Comparison of ENCODE assay signal across 1 cellular context in the genomic region with DNA sequence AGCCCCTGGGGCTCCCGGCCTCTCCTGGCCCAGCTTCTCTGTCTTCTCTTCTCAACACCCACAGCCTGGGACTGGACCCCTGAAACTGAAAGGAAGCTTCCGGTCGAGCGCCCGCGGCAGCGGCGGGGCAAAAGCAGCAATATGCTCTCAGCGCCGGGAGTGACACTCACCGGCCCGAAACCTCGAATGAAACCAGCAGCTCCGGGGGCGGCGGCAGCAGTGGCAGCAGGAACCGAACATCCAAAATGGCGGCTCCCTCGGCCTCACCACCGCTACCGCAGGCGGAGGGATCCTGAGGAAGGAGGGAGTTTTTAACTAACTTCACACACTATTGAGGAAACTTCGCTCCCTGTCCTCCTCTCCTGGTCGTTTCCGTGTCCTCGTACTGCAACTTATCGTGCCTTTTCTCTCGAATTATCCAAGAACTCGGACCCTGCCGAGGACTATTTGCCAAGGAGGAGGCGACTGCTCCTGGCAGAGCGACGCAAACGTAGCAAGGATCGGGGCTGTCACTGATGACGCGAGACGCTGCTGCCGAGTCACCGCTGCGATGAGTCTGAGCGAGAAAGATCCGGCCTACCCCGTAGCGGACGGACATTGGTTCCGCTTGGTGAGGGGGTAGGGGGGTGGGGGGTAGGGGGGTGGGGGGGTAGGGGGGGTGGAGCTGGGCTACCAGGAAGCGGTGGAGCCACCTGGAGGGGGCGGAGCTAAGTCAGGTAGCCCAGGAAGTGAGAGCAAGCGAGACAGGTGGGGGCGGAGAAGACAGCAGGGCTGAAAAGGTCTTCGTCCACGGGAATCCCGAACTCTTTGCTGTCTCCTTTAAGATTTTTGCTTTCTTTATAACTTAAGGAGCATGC.
A peak's percentile ranks its signal among the peaks of the same experiment; 100 is the strongest.
TF ChIP-seq lines count a peak whose summit lies in the region.

A gene (minus strand): TSS at position 242 of the 857 bp plus-strand sequence. CDS start 19,355 bp downstream, outside the sequence.

TF ChIP-seq in A549, 52 proteins besides CTCF, POLR2A, EP300 and RAD21 (continued from another document):
- TF ChIP-seq, protein P1, sequence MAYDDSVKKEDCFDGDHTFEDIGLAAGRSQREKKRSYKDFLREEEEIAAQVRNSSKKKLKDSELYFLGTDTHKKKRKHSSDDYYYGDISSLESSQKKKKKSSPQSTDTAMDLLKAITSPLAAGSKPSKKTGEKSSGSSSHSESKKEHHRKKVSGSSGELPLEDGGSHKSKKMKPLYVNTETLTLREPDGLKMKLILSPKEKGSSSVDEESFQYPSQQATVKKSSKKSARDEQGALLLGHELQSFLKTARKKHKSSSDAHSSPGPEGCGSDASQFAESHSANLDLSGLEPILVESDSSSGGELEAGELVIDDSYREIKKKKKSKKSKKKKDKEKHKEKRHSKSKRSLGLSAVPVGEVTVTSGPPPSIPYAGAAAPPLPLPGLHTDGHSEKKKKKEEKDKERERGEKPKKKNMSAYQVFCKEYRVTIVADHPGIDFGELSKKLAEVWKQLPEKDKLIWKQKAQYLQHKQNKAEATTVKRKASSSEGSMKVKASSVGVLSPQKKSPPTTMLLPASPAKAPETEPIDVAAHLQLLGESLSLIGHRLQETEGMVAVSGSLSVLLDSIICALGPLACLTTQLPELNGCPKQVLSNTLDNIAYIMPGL (CRISPR knock-in tag; IDR thresholded peaks at IDR 0.05; ENCODE audit: borderline replicate concordance) = peak; percentile 87; the same call in 1 of the 2 replicates
- TF ChIP-seq NPAS2 (CRISPR knock-in tag; IDR thresholded peaks at IDR 0.05; ENCODE audit: borderline replicate concordance) (no peak), GATA3 (IDR thresholded peaks at IDR 0.05; ENCODE audit: borderline replicate concordance) (peak; percentile 33; the same call in 1 of the 2 replicates), CBX2 (IDR thresholded peaks at IDR 0.05; ENCODE audit: borderline replicate concordance, low read depth) (no peak), HOXB13 (CRISPR knock-in tag; IDR thresholded peaks at IDR 0.05; ENCODE audit: low read depth) (no peak), HDAC2 (IDR thresholded peaks at IDR 0.05) (no peak), ZC3H11A (IDR thresholded peaks at IDR 0.05) (no peak), RCOR1 (IDR thresholded peaks at IDR 0.05; ENCODE audit: low read depth, low read length) (no peak), MYC (IDR thresholded peaks at IDR 0.05; ENCODE audit: borderline replicate concordance, low read length) (no peak), JUN (IDR thresholded peaks at IDR 0.05) (peak; percentile 79 to 94), ZFP36 (IDR thresholded peaks at IDR 0.05; ENCODE audit: borderline replicate concordance, partially characterized antibody) (no peak), MAFK (IDR thresholded peaks at IDR 0.05; ENCODE audit: partially characterized antibody) (peak; percentile 48), KDM5A (IDR thresholded peaks at IDR 0.05) (peak; percentile 71), NR3C1 (IDR thresholded peaks at IDR 0.05) (no peak), KDM1A (IDR thresholded peaks at IDR 0.05; ENCODE audit: low read depth) (no peak), RFX5 (IDR thresholded peaks at IDR 0.05) (peak; percentile 63; the same call in 1 of the 2 replicates), ZNF302 (CRISPR knock-in tag; IDR thresholded peaks at IDR 0.05) (no peak), ESRRA (IDR thresholded peaks at IDR 0.05; ENCODE audit: borderline replicate concordance, low read length) (no peak), HOXA7 (CRISPR knock-in tag; IDR thresholded peaks at IDR 0.05) (0 out of 2 replicates have a peak, but pooled peaks have one; percentile 52), JUNB (IDR thresholded peaks at IDR 0.05) (no peak), FOSL2 (IDR thresholded peaks at IDR 0.05) (no peak), FOSL2 (CRISPR knock-in tag; IDR thresholded peaks at IDR 0.05) (peak; percentile 75)
- TF ChIP-seq, protein P2, sequence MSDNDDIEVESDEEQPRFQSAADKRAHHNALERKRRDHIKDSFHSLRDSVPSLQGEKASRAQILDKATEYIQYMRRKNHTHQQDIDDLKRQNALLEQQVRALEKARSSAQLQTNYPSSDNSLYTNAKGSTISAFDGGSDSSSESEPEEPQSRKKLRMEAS (IDR thresholded peaks at IDR 0.05) = peak; percentile 83
- TF ChIP-seq, protein P3, sequence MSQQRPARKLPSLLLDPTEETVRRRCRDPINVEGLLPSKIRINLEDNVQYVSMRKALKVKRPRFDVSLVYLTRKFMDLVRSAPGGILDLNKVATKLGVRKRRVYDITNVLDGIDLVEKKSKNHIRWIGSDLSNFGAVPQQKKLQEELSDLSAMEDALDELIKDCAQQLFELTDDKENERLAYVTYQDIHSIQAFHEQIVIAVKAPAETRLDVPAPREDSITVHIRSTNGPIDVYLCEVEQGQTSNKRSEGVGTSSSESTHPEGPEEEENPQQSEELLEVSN (IDR thresholded peaks at IDR 0.05; ENCODE audit: borderline replicate concordance, low read depth) = no peak
- TF ChIP-seq, protein P4, sequence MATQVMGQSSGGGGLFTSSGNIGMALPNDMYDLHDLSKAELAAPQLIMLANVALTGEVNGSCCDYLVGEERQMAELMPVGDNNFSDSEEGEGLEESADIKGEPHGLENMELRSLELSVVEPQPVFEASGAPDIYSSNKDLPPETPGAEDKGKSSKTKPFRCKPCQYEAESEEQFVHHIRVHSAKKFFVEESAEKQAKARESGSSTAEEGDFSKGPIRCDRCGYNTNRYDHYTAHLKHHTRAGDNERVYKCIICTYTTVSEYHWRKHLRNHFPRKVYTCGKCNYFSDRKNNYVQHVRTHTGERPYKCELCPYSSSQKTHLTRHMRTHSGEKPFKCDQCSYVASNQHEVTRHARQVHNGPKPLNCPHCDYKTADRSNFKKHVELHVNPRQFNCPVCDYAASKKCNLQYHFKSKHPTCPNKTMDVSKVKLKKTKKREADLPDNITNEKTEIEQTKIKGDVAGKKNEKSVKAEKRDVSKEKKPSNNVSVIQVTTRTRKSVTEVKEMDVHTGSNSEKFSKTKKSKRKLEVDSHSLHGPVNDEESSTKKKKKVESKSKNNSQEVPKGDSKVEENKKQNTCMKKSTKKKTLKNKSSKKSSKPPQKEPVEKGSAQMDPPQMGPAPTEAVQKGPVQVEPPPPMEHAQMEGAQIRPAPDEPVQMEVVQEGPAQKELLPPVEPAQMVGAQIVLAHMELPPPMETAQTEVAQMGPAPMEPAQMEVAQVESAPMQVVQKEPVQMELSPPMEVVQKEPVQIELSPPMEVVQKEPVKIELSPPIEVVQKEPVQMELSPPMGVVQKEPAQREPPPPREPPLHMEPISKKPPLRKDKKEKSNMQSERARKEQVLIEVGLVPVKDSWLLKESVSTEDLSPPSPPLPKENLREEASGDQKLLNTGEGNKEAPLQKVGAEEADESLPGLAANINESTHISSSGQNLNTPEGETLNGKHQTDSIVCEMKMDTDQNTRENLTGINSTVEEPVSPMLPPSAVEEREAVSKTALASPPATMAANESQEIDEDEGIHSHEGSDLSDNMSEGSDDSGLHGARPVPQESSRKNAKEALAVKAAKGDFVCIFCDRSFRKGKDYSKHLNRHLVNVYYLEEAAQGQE (IDR thresholded peaks at IDR 0.05) = peak; percentile 39; the same call in 1 of the 2 replicates
- TF ChIP-seq, protein P5, sequence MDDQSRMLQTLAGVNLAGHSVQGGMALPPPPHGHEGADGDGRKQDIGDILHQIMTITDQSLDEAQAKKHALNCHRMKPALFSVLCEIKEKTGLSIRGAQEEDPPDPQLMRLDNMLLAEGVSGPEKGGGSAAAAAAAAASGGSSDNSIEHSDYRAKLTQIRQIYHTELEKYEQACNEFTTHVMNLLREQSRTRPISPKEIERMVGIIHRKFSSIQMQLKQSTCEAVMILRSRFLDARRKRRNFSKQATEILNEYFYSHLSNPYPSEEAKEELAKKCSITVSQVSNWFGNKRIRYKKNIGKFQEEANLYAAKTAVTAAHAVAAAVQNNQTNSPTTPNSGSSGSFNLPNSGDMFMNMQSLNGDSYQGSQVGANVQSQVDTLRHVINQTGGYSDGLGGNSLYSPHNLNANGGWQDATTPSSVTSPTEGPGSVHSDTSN (IDR thresholded peaks at IDR 0.05) = peak; percentile 92
- TF ChIP-seq, protein P6, sequence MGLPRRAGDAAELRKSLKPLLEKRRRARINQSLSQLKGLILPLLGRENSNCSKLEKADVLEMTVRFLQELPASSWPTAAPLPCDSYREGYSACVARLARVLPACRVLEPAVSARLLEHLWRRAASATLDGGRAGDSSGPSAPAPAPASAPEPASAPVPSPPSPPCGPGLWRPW (IDR thresholded peaks at IDR 0.05) = no peak
- TF ChIP-seq, protein P7, sequence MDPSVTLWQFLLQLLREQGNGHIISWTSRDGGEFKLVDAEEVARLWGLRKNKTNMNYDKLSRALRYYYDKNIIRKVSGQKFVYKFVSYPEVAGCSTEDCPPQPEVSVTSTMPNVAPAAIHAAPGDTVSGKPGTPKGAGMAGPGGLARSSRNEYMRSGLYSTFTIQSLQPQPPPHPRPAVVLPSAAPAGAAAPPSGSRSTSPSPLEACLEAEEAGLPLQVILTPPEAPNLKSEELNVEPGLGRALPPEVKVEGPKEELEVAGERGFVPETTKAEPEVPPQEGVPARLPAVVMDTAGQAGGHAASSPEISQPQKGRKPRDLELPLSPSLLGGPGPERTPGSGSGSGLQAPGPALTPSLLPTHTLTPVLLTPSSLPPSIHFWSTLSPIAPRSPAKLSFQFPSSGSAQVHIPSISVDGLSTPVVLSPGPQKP (IDR thresholded peaks at IDR 0.05; ENCODE audit: low read depth, low read length) = no peak
- TF ChIP-seq, protein P8, sequence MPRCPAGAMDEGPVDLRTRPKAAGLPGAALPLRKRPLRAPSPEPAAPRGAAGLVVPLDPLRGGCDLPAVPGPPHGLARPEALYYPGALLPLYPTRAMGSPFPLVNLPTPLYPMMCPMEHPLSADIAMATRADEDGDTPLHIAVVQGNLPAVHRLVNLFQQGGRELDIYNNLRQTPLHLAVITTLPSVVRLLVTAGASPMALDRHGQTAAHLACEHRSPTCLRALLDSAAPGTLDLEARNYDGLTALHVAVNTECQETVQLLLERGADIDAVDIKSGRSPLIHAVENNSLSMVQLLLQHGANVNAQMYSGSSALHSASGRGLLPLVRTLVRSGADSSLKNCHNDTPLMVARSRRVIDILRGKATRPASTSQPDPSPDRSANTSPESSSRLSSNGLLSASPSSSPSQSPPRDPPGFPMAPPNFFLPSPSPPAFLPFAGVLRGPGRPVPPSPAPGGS (IDR thresholded peaks at IDR 0.05) = peak; percentile 57; the same call in 2 of the 3 replicates
